25 cellular contexts compared by ENCODE assay signal in the genomic region with DNA sequence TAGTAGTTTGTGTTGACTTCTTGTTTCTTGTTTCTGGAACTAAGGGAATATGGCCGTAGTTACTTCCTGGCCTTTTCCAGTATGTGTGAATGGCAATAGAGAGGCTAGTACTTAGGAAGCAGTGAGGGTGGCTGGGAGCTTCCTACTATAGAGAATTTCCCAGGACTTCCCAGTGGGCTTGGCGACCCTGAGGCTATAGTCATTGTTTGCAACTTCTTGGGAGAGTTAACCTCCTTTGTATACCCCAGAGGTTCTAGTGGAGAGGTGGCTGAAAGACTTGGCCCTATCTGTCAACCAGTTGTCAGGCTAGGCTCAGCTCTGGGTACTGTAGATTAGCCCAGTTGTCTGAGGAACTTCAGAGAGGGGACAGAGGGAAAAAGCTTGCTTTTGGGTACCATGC.
"Had no signal": no experiment of that assay in that cellular context is flagged by ENCODE, and none has a peak within 500 bp of the region (broad histone marks: within the 10 kb centered on the region; RNA-seq: fewer than 3 reads in every experiment).

No MANE protein-coding gene starts in this region.

- DNase-seq: IMR-90, Karpas-422, KG1, MG63, NCI-H1092, NCI-H1105 treated with DMSO at 0.1 percent for 48 hours, NCI-H1417 treated with DMSO at 0.1 percent for 48 hours, NCI-H146, NCI-H1694 treated with DMSO at 0.1 percent for 48 hours, NCI-H1930, NCI-H2081, NCI-H2107, NCI-H2227 treated with DMSO at 0.1 percent for 48 hours, NCI-H524, NCI-H69, NCI-H774, Right ventricle myocardium superior, RPMI8226, SIG-M5 had no signal

- FAIRE-seq: HepG2, HTR-8/SVneo, RCC 7860 had no signal

- H3K4me1 ChIP-seq: SJSA1 had no signal

- H3K27ac ChIP-seq: HL-60, SJSA1, SK-N-MC had no signal

- H3K9me3 ChIP-seq: MG63, SJSA1 had no signal

- H3K27me3 ChIP-seq: MG63, SJSA1 had no signal

- ATAC-seq: HepG2 had no signal

- H3K4me3 ChIP-seq: MG63, SJSA1, SK-N-MC had no signal
